ENCODE assay signal across 21 cellular contexts in the genomic region with DNA sequence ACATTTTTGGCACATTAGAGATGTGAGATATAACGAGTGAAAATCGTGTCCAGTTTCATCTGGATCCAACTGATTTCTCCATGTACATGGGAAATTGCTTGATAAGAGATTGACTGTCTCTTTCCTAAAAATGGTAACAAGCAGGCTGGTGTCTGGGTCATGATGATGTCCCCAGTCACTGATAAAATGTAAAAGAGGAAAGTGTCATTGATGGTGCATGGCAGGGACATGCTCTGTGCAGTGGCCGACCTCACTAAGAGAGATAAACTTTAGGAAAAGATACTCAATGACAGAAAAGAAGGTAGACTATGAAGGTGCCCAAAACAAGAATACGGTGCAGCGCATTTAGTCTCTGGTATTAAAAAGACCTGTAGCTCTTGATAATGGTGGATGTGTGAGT.
DNase-seq lines count a peak whose midpoint lies in the region; ATAC-seq and TF ChIP-seq lines count a peak whose summit lies in the region.
"Had no signal": no experiment of that assay in that cellular context is flagged by ENCODE, and none has a peak within 500 bp of the region (broad histone marks: within the 10 kb centered on the region; RNA-seq: fewer than 3 reads in every experiment).

No MANE protein-coding gene starts in this region.

- intact Hi-C loops in left cardiac atrium (cut with DNase I): no loop called here
- intact Hi-C loops in Right ventricle myocardium inferior (cut with DNase I): no loop called here
- intact Hi-C loops in OCI-LY7 (cut with micrococcal nuclease; ENCODE audit: unreplicated experiment): no loop called here
- intact Hi-C loops in esophagus squamous epithelium (cut with DNase I): no loop called here

- ATAC-seq in left cardiac atrium (peak; percentile 53 to 67), Right ventricle myocardium inferior (no peak)
- ATAC-seq: A549 had no signal

- peaks cover 7% of the 10 kb centered on the region for H3K9me3 ChIP-seq in DOHH2 (ENCODE audit: control insufficient read depth, insufficient read depth, low read length)
- 0 out of 2 replicates have a peak, but pooled peaks cover 9% of the 10 kb centered on the region for H3K9me3 ChIP-seq in OCI-LY7 (ENCODE audit: low read length)
- H3K9me3 ChIP-seq in esophagus squamous epithelium: no peaks in the 10 kb centered on the region
- H3K9me3 ChIP-seq: A549, BE2C had no signal

- H3K4me2 ChIP-seq in DOHH2 (ENCODE audit: low read length) (peak overlapping the region; percentile 78), OCI-LY7 (ENCODE audit: low read length) (peak overlapping the region; percentile 77; the same call in 1 of the 2 replicates)
- H3K4me2 ChIP-seq: A549 had no signal

- BruUV-seq in OCI-LY7 (replicated peaks; lab: Mats Ljungman, UMichigan): no TSS peak

- POLR2A ChIA-PET in OCI-LY7 (lab: Charles Lee): no interaction called here

- no peaks in the 10 kb centered on the region for H3F3A ChIP-seq in DOHH2 (ENCODE audit: control insufficient read depth, insufficient read depth)

- TF ChIP-seq CTCF in DOHH2 (IDR thresholded peaks at IDR 0.05; ENCODE audit: low read depth, low read length, poor library complexity, severe bottlenecking): no peak
- TF ChIP-seq CTCF in OCI-LY7 (conservative IDR thresholded peaks at IDR 0.05; ENCODE audit: low read length): no peak
- TF ChIP-seq CTCF in esophagus squamous epithelium (IDR thresholded peaks at IDR 0.05): no peak

- WGBS in esophagus squamous epithelium, 2 donors: 71 to 79% methylated on average over 4 to 5 of the region's 5 CpGs

- H3K36me3 ChIP-seq in DOHH2 (ENCODE audit: control insufficient read depth, low read length) (no peaks in the 10 kb centered on the region), OCI-LY7 (ENCODE audit: insufficient read depth, low read length) (peaks cover 6% of the 10 kb centered on the region), esophagus squamous epithelium (no peaks in the 10 kb centered on the region)
- H3K36me3 ChIP-seq: BE2C, BLaER1 had no signal

- H3K79me2 ChIP-seq in DOHH2 (ENCODE audit: control insufficient read depth, low read length): no peaks in the 10 kb centered on the region
- no peaks in the 10 kb centered on the region for H3K79me2 ChIP-seq in OCI-LY7 (ENCODE audit: insufficient read depth, low read depth, low read length)

- H4K20me1 ChIP-seq in DOHH2 (ENCODE audit: control insufficient read depth, insufficient read depth, low read depth, low read length): no peaks in the 10 kb centered on the region
- no peaks in the 10 kb centered on the region for H4K20me1 ChIP-seq in OCI-LY7 (ENCODE audit: insufficient read depth, low read length)
- H4K20me1 ChIP-seq: BLaER1 had no signal

- no peak for TF ChIP-seq POLR2A in esophagus squamous epithelium (IDR thresholded peaks at IDR 0.05)

- DNase-seq in left cardiac atrium (no peak), Right ventricle myocardium inferior (ENCODE audit: missing footprints) (no peak), OCI-LY7 (ENCODE audit: low spot score) (no peak), esophagus squamous epithelium (lab: John Stamatoyannopoulos, UW) (no peak), foreskin melanocyte (no peak)
- DNase-seq: BE2C; C1 segment of cervical spinal cord; CD4-positive, alpha-beta memory T cell; CD4-positive, CD25-positive, alpha-beta regulatory T cell; CD8-positive, alpha-beta memory T cell; COR-L47; DMS 273 treated with DMSO at 0.1 percent for 48 hours; DMS153; DMS53; DMS79; DND-41; GF-D8 had no signal

- H3K4me3 ChIP-seq in DOHH2 (ENCODE audit: low read length) (no peak overlapping the region), OCI-LY7 (ENCODE audit: low read depth, low read length, poor library complexity, severe bottlenecking) (no peak overlapping the region), esophagus squamous epithelium (no peak overlapping the region)
- H3K4me3 ChIP-seq: A549, BLaER1 had no signal

- H3K27me3 ChIP-seq in DOHH2 (ENCODE audit: control insufficient read depth, low read length): no peaks in the 10 kb centered on the region
- H3K27me3 ChIP-seq in esophagus squamous epithelium: peaks cover 0 to 3% (median 0%) of the 10 kb centered on the region in 4 donors
- H3K27me3 ChIP-seq: BE2C, BLaER1 had no signal

- peak overlapping the region; percentile 10; the same call in 1 of the 2 replicates for H2AFZ ChIP-seq in OCI-LY7 (ENCODE audit: low read length)

- CTCF ChIA-PET in OCI-LY7 (lab: Charles Lee; ENCODE audit: unreplicated experiment): no interaction called here

- H3K27ac ChIP-seq in DOHH2 (ENCODE audit: low read depth, low read length) (no peak overlapping the region), OCI-LY7 (ENCODE audit: low read depth, low read length, poor library complexity, severe bottlenecking) (peak overlapping the region; percentile 51), esophagus squamous epithelium (no peak overlapping the region)
- H3K27ac ChIP-seq: 22Rv1, A549, BLaER1 had no signal

- H3K4me1 ChIP-seq in DOHH2 (ENCODE audit: control insufficient read depth, low read length) (peaks cover 58% of the 10 kb centered on the region), OCI-LY7 (ENCODE audit: insufficient read depth, low read length, poor library complexity, severe bottlenecking) (peaks cover 41% of the 10 kb centered on the region), esophagus squamous epithelium (no peaks in the 10 kb centered on the region)
- H3K4me1 ChIP-seq: A549, BE2C had no signal

- H3K9me2 ChIP-seq in DOHH2 (replicated peaks; ENCODE audit: control insufficient read depth, low read length) (no peaks in the 10 kb centered on the region), OCI-LY7 (ENCODE audit: insufficient read depth, low read length) (no peaks in the 10 kb centered on the region)
